8 cellular contexts compared by ENCODE assay signal in the genomic region with DNA sequence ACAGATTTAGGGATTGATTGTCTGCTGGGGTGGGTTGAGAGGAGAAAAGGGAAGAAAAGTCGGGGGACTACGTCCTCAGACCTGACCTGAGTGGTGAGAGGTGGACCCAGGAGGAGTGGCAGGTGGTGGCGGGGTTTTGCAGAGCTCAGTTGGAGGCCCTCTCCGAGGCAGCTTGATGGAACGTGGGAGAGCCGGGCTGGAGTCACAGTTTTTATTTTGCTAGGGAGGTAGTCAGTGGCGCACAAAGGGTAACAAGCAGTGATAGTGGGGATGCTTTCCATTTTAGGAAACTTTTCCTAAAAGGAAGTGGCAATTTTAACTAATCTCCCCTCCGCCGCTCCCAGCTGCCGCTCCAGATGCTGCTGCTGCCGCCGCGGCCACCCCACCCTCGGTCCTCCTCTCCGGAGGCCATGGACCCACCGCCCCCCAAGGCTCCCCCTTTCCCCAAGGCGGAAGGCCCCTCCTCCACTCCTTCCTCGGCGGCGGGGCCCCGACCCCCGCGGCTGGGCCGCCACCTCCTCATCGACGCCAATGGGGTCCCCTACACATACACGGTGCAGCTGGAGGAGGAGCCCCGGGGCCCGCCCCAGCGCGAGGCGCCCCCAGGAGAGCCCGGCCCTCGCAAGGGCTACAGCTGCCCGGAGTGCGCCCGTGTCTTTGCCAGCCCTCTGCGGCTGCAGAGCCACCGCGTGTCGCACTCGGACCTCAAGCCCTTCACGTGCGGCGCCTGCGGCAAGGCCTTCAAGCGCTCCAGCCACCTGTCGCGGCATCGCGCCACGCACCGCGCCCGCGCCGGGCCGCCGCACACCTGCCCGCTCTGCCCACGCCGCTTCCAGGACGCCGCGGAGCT. TPM values are rescaled to one million over a fixed set of nuclear protein-coding genes. Genes with fewer than 3 reads are reported as not detected.
DNase-seq lines count a peak whose midpoint lies in the region; TF ChIP-seq lines count a peak whose summit lies in the region.

No MANE protein-coding gene starts in this region.

- peak overlapping the region; percentile 91 for H3K27ac ChIP-seq in cardiac muscle cell
- H3K27ac ChIP-seq in coronary artery = peak overlapping the region; percentile 85 to 95
- H3K27ac ChIP-seq in mucosa of rectum (ENCODE audit: low read depth in 2 of 2, low read length in 2 of 2) = peak overlapping the region; percentile 54 to 81
- H3K27ac ChIP-seq in uterus = peak overlapping the region; percentile 88 to 98

- H3K27me3 ChIP-seq in cardiac muscle cell = no peaks in the 10 kb centered on the region
- no peaks in the 10 kb centered on the region for H3K27me3 ChIP-seq in mucosa of rectum (ENCODE audit: control insufficient read depth in 2 of 2, insufficient read depth in 2 of 2, low read length in 2 of 2)
- H3K27me3 ChIP-seq in uterus = no peaks in the 10 kb centered on the region

- H3K4me1 ChIP-seq in cardiac muscle cell (ENCODE audit: low read depth) (peaks cover 18% of the 10 kb centered on the region), mucosa of rectum (ENCODE audit: control insufficient read depth in 2 of 2, insufficient read depth in 2 of 2, low read length in 2 of 2) (peaks cover 34 to 36% of the 10 kb centered on the region in 2 donors), uterus (peaks cover 0 to 21% of the 10 kb centered on the region in 2 donors)

- H3K4me3 ChIP-seq in cardiac muscle cell (peak overlapping the region; percentile 95), coronary artery (peak overlapping the region; percentile 87), mucosa of rectum (ENCODE audit: low read length in 2 of 2) (peak overlapping the region; percentile 75 to 86), uterus (peak overlapping the region; percentile 72 to 94)

- peak in 1 of 2 donors; percentile 30 for TF ChIP-seq POLR2A in uterus (IDR thresholded peaks at IDR 0.05)

- H3K9me3 ChIP-seq in cardiac muscle cell (ENCODE audit: low read depth) = no peaks in the 10 kb centered on the region
- H3K9me3 ChIP-seq in mucosa of rectum (ENCODE audit: control insufficient read depth in 2 of 2, low read length in 2 of 2) = no peaks in the 10 kb centered on the region
- H3K9me3 ChIP-seq in uterus = no peaks in the 10 kb centered on the region

- H3K36me3 ChIP-seq in cardiac muscle cell = no peaks in the 10 kb centered on the region
- H3K36me3 ChIP-seq in mucosa of rectum (ENCODE audit: control insufficient read depth in 2 of 2, insufficient read depth in 2 of 2, low read length in 2 of 2) = peaks cover 3 to 12% of the 10 kb centered on the region in 2 donors
- no peaks in the 10 kb centered on the region for H3K36me3 ChIP-seq in uterus

- intact Hi-C loops in cardiac septum (cut with DNase I) = no loop called here
- intact Hi-C loops in uterus (cut with DNase I; ENCODE audit: low total_unique reads) = loop anchor here (10.0 kb wide), 1 partner anchor 528 kb away; a partner anchor contains a TSS

- peak overlapping the region; percentile 39 to 72 for H3K9ac ChIP-seq in mucosa of rectum (ENCODE audit: low read depth in 1 of 2, low read length in 2 of 2)

- DNase-seq in cardiac muscle cell (ENCODE audit: low read depth in 1 of 2, low spot score in 1 of 2) = peak; percentile 39 to 50
- DNase-seq in cardiac septum (ENCODE audit: low spot score) = no peak
- peak; percentile 71 for DNase-seq in RPMI8226
- DNase-seq in coronary artery (ENCODE audit: low spot score) = no peak
- DNase-seq in uterus = no peak
- DNase-seq in NCI-H524 treated with DMSO at 0.1 percent for 48 hours (lab: John Stamatoyannopoulos, UW) = no peak
- no peak for DNase-seq in NCI-H1105 (lab: John Stamatoyannopoulos, UW)

- TF ChIP-seq CTCF in cardiac muscle cell (IDR thresholded peaks at IDR 0.05; ENCODE audit: low read depth, low read length) (no peak), coronary artery (IDR thresholded peaks at IDR 0.05) (no peak), uterus (IDR thresholded peaks at IDR 0.05) (no peak)

RNA-seq across cellular contexts. Expression of a gene that starts 1.1 kb away (rescaled TPM):
- 28.4 and 42.0 TPM in 2 replicates for total RNA-seq in cardiac muscle cell
- polyA plus RNA-seq in cardiac muscle cell = 22.3 and 28.7 TPM in 2 replicates
- 6.5 TPM for total RNA-seq in cardiac septum
- 10 to 100 TPM in 3 of 4 donors, 1 to 10 TPM in 1; 2.8 to 30.3 (median 12.8) TPM for total RNA-seq in uterus

RNA-seq across cellular contexts. Expression of a gene that starts 1.6 kb away (rescaled TPM):
- total RNA-seq in cardiac muscle cell = 78.4 and 84.9 TPM in 2 replicates
- 104 and 124 TPM in 2 replicates for polyA plus RNA-seq in cardiac muscle cell
- total RNA-seq in cardiac septum = 29.0 TPM
- total RNA-seq in uterus = 10 to 100 TPM in 3 of 4 donors, 1 to 10 TPM in 1; 4.8 to 69.8 (median 19.1) TPM

RNA-seq across cellular contexts. Expression of a gene that starts 5.6 kb away (rescaled TPM):
- total RNA-seq in cardiac muscle cell (42.4 and 49.2 TPM in 2 replicates), cardiac septum (15.9 TPM), uterus (10 to 100 TPM in 1 of 4 donors, 1 to 10 TPM in 3; 2.9 to 25.0 (median 6.7) TPM)
- polyA plus RNA-seq in cardiac muscle cell = 40.6 and 43.5 TPM in 2 replicates

RNA-seq across cellular contexts. Expression of a gene that starts 12.5 kb away (rescaled TPM):
- total RNA-seq in cardiac muscle cell (170 and 187 TPM in 2 replicates), cardiac septum (80.4 TPM), uterus (100 to 1,000 TPM in 1 of 4 donors, 10 to 100 TPM in 2, 1 to 10 TPM in 1; 10.0 to 165 (median 58.1) TPM)
- polyA plus RNA-seq in cardiac muscle cell = 13.4 and 16.3 TPM in 2 replicates

RNA-seq across cellular contexts. Expression of a gene that starts 18.0 kb away (rescaled TPM):
- total RNA-seq in cardiac muscle cell (15.1 and 15.4 TPM in 2 replicates), cardiac septum (10.9 TPM), uterus (1 to 10 TPM; 4.1 to 9.6 (median 7.4) TPM)
- 13.3 and 14.0 TPM in 2 replicates for polyA plus RNA-seq in cardiac muscle cell

Comparison
In these comparisons a context has a peak if more than half of its experiments do, and no peak if none do; other contexts are left out.
1. DNase-seq: peak in cardiac muscle cell (2 of 2) and RPMI8226 (single experiment); none in cardiac septum (single experiment), coronary artery (single experiment), uterus (0 of 2), NCI-H524 treated with DMSO at 0.1 percent for 48 hours (single experiment) and NCI-H1105 (single experiment).
2. Peak in every context shown above with its lines, with median percentiles within 50 percentile points of each other: H3K27ac ChIP-seq and H3K4me3 ChIP-seq.